1 cellular context compared by ENCODE assay signal in the genomic region with DNA sequence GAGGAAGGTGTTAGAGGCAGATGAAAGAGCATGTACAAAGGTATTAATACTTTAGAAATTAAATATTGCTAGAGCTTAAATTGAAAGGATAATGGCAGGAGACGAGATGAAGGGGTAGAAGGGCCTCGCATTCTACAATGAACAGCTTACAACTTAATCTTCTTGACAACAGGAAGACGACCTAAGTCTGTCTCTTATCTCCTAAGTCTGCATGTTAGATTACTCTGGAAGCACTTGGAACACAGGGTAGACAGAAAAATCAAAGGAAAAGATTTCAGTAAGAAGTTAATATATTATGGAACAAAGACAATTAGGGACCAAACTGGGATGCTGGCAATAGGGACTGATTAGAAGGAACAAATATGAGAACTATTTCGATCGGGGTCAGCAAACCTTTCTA.
TF ChIP-seq lines count a peak whose summit lies in the region.

No MANE protein-coding gene starts in this region.

TF ChIP-seq in K562, 482 proteins besides CTCF, POLR2A, EP300 and RAD21 (continues in another document):
- TF ChIP-seq NR2C2 (CRISPR knock-in tag; IDR thresholded peaks at IDR 0.05) (no peak), NR2C2 (tag; IDR thresholded peaks at IDR 0.05) (no peak), CCNT2 (IDR thresholded peaks at IDR 0.05; ENCODE audit: borderline replicate concordance, extremely low read depth, insufficient read length, low read depth, low read length) (no peak), ZNF445 (CRISPR knock-in tag; IDR thresholded peaks at IDR 0.05; ENCODE audit: low read depth) (no peak), ZNF586 (CRISPR knock-in tag; conservative IDR thresholded peaks at IDR 0.05) (no peak), CHD1 (IDR thresholded peaks at IDR 0.05; ENCODE audit: low read length) (no peak), ETV1 (tag; conservative IDR thresholded peaks at IDR 0.05; ENCODE audit: low read depth) (no peak), ZNF277 (CRISPR knock-in tag; IDR thresholded peaks at IDR 0.05; ENCODE audit: borderline replicate concordance) (no peak), PTRF (tag; IDR thresholded peaks at IDR 0.05) (no peak), ZNF77 (CRISPR knock-in tag; IDR thresholded peaks at IDR 0.05) (no peak), CBX3 (IDR thresholded peaks at IDR 0.05; ENCODE audit: borderline replicate concordance in 1 of 2, low read length in 2 of 2) (no peak), HCFC1 (IDR thresholded peaks at IDR 0.05; ENCODE audit: low read depth, low read length) (no peak), RCOR1 (IDR thresholded peaks at IDR 0.05; ENCODE audit: borderline replicate concordance in 1 of 2, low read depth in 2 of 2, low read length in 2 of 2) (peak in 1 of 2 experiments; percentile 37; a peak in 1 of 4 replicates), BRD4 (IDR thresholded peaks at IDR 0.05) (no peak), EGR1 (conservative IDR thresholded peaks at IDR 0.05) (no peak), TRIM28 (IDR thresholded peaks at IDR 0.05) (no peak), NCOR1 (IDR thresholded peaks at IDR 0.05) (peak; percentile 51), MEIS2 (IDR thresholded peaks at IDR 0.05; ENCODE audit: partially characterized antibody) (peak; percentile 71), KDM1A (IDR thresholded peaks at IDR 0.05) (peak; percentile 44 to 69; a peak in 2 of 4 replicates), COPS2 (conservative IDR thresholded peaks at IDR 0.05) (no peak), DPF2 (IDR thresholded peaks at IDR 0.05) (0 out of 2 replicates have a peak, but pooled peaks have one; percentile 13), HLTF (IDR thresholded peaks at IDR 0.05) (no peak), FOXJ2 (tag; IDR thresholded peaks at IDR 0.05) (no peak), TAL1 (IDR thresholded peaks at IDR 0.05) (peak; percentile 63), ZFP91 (CRISPR knock-in tag; IDR thresholded peaks at IDR 0.05) (no peak), JUN (IDR thresholded peaks at IDR 0.05; ENCODE audit: borderline replicate concordance, low read depth, low read length) (no peak), JUN (CRISPR knock-in tag; IDR thresholded peaks at IDR 0.05; ENCODE audit: borderline replicate concordance) (no peak), MBD1 (CRISPR knock-in tag; IDR thresholded peaks at IDR 0.05) (no peak), SMARCA4 (IDR thresholded peaks at IDR 0.05) (peak; percentile 38; the same call in 1 of the 2 replicates), CBFA2T2 (conservative IDR thresholded peaks at IDR 0.05) (peak; percentile 69), SMARCB1 (IDR thresholded peaks at IDR 0.05; ENCODE audit: insufficient read length, low read depth) (no peak), HDAC2 (IDR thresholded peaks at IDR 0.05) (no peak), SRSF9 (IDR thresholded peaks at IDR 0.05; ENCODE audit: borderline replicate concordance, low read depth, low read length) (no peak), LEF1 (IDR thresholded peaks at IDR 0.05) (no peak), MECOM (CRISPR knock-in tag; IDR thresholded peaks at IDR 0.05) (peak; percentile 56; the same call in 1 of the 2 replicates), RBM22 (IDR thresholded peaks at IDR 0.05; ENCODE audit: low read depth, low read length, poor library complexity, severe bottlenecking) (no peak), SMARCE1 (IDR thresholded peaks at IDR 0.05) (no peak), FOXP1 (CRISPR knock-in tag; IDR thresholded peaks at IDR 0.05) (no peak), MBD2 (IDR thresholded peaks at IDR 0.05; ENCODE audit: borderline replicate concordance, low read depth) (no peak), CXXC5 (CRISPR knock-in tag; IDR thresholded peaks at IDR 0.05) (peak; percentile 36; the same call in 1 of the 2 replicates), TCF7 (IDR thresholded peaks at IDR 0.05; ENCODE audit: borderline replicate concordance) (no peak), TCF3 (CRISPR knock-in tag; IDR thresholded peaks at IDR 0.05) (peak; percentile 45), GTF2A2 (tag; IDR thresholded peaks at IDR 0.05) (no peak), ZNF174 (CRISPR knock-in tag; IDR thresholded peaks at IDR 0.05) (no peak), MAZ (CRISPR knock-in tag; conservative IDR thresholded peaks at IDR 0.05 in 1 of 2, IDR thresholded peaks at IDR 0.05 in 1 of 2) (no peak), ARID1B (IDR thresholded peaks at IDR 0.05) (peak; percentile 57), ZNF583 (CRISPR knock-in tag; IDR thresholded peaks at IDR 0.05) (no peak), TBL1XR1 (IDR thresholded peaks at IDR 0.05; ENCODE audit: low read length in 2 of 2) (0 out of 4 replicates have a peak, but pooled peaks of 1 of the 2 experiments have one; percentile 18)
- TF ChIP-seq, protein P1, sequence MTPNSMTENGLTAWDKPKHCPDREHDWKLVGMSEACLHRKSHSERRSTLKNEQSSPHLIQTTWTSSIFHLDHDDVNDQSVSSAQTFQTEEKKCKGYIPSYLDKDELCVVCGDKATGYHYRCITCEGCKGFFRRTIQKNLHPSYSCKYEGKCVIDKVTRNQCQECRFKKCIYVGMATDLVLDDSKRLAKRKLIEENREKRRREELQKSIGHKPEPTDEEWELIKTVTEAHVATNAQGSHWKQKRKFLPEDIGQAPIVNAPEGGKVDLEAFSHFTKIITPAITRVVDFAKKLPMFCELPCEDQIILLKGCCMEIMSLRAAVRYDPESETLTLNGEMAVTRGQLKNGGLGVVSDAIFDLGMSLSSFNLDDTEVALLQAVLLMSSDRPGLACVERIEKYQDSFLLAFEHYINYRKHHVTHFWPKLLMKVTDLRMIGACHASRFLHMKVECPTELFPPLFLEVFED (CRISPR knock-in tag; conservative IDR thresholded peaks at IDR 0.05), result no peak
- TF ChIP-seq, protein P2, sequence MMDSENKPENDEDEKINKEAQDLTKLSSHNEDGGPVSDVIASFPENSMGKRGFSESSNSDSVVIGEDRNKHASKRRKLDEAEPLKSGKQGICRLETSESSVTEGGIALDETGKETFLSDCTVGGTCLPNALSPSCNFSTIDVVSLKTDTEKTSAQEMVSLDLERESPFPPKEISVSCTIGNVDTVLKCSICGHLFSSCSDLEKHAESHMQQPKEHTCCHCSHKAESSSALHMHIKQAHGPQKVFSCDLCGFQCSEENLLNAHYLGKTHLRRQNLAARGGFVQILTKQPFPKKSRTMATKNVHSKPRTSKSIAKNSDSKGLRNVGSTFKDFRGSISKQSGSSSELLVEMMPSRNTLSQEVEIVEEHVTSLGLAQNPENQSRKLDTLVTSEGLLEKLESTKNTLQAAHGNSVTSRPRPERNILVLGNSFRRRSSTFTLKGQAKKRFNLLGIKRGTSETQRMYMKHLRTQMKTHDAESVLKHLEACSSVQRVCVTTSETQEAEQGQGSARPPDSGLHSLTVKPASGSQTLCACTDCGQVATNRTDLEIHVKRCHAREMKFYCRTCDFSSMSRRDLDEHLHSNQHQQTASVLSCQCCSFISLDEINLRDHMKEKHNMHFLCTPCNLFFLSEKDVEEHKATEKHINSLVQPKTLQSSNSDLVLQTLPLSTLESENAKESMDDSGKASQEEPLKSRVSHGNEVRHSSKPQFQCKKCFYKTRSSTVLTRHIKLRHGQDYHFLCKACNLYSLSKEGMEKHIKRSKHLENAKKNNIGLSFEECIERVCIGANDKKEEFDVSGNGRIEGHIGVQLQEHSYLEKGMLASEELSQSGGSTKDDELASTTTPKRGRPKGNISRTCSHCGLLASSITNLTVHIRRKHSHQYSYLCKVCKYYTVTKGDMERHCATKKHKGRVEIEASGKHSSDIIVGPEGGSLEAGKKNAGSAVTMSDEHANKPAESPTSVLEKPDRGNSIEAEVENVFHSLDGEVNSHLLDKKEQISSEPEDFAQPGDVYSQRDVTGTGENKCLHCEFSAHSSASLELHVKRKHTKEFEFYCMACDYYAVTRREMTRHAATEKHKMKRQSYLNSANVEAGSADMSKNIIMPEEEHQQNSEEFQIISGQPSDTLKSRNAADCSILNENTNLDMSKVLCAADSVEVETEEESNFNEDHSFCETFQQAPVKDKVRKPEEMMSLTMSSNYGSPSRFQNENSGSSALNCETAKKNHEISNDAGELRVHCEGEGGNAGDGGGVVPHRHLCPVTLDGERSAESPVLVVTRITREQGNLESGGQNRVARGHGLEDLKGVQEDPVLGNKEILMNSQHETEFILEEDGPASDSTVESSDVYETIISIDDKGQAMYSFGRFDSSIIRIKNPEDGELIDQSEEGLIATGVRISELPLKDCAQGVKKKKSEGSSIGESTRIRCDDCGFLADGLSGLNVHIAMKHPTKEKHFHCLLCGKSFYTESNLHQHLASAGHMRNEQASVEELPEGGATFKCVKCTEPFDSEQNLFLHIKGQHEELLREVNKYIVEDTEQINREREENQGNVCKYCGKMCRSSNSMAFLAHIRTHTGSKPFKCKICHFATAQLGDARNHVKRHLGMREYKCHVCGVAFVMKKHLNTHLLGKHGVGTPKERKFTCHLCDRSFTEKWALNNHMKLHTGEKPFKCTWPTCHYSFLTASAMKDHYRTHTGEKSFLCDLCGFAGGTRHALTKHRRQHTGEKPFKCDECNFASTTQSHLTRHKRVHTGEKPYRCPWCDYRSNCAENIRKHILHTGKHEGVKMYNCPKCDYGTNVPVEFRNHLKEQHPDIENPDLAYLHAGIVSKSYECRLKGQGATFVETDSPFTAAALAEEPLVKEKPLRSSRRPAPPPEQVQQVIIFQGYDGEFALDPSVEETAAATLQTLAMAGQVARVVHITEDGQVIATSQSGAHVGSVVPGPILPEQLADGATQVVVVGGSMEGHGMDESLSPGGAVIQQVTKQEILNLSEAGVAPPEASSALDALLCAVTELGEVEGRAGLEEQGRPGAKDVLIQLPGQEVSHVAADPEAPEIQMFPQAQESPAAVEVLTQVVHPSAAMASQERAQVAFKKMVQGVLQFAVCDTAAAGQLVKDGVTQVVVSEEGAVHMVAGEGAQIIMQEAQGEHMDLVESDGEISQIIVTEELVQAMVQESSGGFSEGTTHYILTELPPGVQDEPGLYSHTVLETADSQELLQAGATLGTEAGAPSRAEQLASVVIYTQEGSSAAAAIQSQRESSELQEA (IDR thresholded peaks at IDR 0.05; ENCODE audit: low read depth), result no peak
- TF ChIP-seq, protein P3, sequence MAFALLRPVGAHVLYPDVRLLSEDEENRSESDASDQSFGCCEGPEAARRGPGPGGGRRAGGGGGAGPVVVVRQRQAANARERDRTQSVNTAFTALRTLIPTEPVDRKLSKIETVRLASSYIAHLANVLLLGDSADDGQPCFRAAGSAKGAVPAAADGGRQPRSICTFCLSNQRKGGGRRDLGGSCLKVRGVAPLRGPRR (CRISPR knock-in tag; IDR thresholded peaks at IDR 0.05), result no peak
- TF ChIP-seq, protein P4, sequence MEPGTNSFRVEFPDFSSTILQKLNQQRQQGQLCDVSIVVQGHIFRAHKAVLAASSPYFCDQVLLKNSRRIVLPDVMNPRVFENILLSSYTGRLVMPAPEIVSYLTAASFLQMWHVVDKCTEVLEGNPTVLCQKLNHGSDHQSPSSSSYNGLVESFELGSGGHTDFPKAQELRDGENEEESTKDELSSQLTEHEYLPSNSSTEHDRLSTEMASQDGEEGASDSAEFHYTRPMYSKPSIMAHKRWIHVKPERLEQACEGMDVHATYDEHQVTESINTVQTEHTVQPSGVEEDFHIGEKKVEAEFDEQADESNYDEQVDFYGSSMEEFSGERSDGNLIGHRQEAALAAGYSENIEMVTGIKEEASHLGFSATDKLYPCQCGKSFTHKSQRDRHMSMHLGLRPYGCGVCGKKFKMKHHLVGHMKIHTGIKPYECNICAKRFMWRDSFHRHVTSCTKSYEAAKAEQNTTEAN (CRISPR knock-in tag; IDR thresholded peaks at IDR 0.05), result no peak
- TF ChIP-seq, protein P5, sequence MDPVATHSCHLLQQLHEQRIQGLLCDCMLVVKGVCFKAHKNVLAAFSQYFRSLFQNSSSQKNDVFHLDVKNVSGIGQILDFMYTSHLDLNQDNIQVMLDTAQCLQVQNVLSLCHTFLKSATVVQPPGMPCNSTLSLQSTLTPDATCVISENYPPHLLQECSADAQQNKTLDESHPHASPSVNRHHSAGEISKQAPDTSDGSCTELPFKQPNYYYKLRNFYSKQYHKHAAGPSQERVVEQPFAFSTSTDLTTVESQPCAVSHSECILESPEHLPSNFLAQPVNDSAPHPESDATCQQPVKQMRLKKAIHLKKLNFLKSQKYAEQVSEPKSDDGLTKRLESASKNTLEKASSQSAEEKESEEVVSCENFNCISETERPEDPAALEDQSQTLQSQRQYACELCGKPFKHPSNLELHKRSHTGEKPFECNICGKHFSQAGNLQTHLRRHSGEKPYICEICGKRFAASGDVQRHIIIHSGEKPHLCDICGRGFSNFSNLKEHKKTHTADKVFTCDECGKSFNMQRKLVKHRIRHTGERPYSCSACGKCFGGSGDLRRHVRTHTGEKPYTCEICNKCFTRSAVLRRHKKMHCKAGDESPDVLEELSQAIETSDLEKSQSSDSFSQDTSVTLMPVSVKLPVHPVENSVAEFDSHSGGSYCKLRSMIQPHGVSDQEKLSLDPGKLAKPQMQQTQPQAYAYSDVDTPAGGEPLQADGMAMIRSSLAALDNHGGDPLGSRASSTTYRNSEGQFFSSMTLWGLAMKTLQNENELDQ (CRISPR knock-in tag; IDR thresholded peaks at IDR 0.05; ENCODE audit: borderline replicate concordance), result no peak
